8 cellular contexts compared by ENCODE assay signal in genomic region chr11:65661599-65662246, GRCh38. TPM values are rescaled to one million over a fixed set of nuclear protein-coding genes. Genes with fewer than 3 reads are reported as not detected.
A peak's percentile ranks its signal among the peaks of the same experiment; 100 is the strongest.
DNase-seq lines count a peak whose midpoint lies in the region; ATAC-seq, FAIRE-seq and TF ChIP-seq lines count a peak whose summit lies in the region.

No MANE protein-coding gene starts in this region.

- H2BK20ac ChIP-seq in H1 (ENCODE audit: low read length): no peak overlapping the region

- H3K79me2 ChIP-seq in OCI-LY3 (ENCODE audit: low read length): peaks cover 22% of the 10 kb centered on the region
- peaks cover 0 to 15% of the 10 kb centered on the region in 2 experiments; a peak in 1 of 4 replicates for H3K79me2 ChIP-seq in H1 (ENCODE audit: control insufficient read depth in 1 of 2, insufficient read depth in 2 of 2, low read length in 2 of 2)
- peaks cover 10% of the 10 kb centered on the region for H3K79me2 ChIP-seq in neural cell (replicated peaks; ENCODE audit: insufficient read depth, low read length)

- peaks cover 33% of the 10 kb centered on the region for H3K4me1 ChIP-seq in BLaER1
- peaks cover 11% of the 10 kb centered on the region for H3K4me1 ChIP-seq in OCI-LY3 (ENCODE audit: low read length)
- peaks cover 0 to 5% (median 2%) of the 10 kb centered on the region in 4 experiments; a peak in 4 of 7 replicates for H3K4me1 ChIP-seq in H1 (replicated peaks in 1 of 4; ENCODE audit: control insufficient read depth in 3 of 4, insufficient read depth in 4 of 4, low read length in 3 of 4)

- DNase-seq in H1 (ENCODE audit: low read depth in 1 of 2, low spot score in 2 of 2) (no peak), globus pallidus (ENCODE audit: low spot score) (no peak)

- H3K14ac ChIP-seq in H1 (ENCODE audit: insufficient read length): no peak overlapping the region

- H3K27ac ChIP-seq in BLaER1: peak overlapping the region; percentile 93
- H3K27ac ChIP-seq in OCI-LY3 (ENCODE audit: low read length): peak overlapping the region; percentile 89
- H3K27ac ChIP-seq in H1 (ENCODE audit: low read depth, low read length): no peak overlapping the region
- no peak overlapping the region for H3K27ac ChIP-seq in neural cell (ENCODE audit: low read length)

- peaks cover 4% of the 10 kb centered on the region for H3F3A ChIP-seq in neural cell (ENCODE audit: insufficient read depth, low read length, poor library complexity, severe bottlenecking)

- no peak for TF ChIP-seq RAD21 in H1 (IDR thresholded peaks at IDR 0.05 in 1 of 2, conservative IDR thresholded peaks at IDR 0.05 in 1 of 2; ENCODE audit: low read depth in 2 of 2, low read length in 2 of 2)
- TF ChIP-seq RAD21 in neural cell (conservative IDR thresholded peaks at IDR 0.05): no peak

- H3K9me3 ChIP-seq in BLaER1 (no peaks in the 10 kb centered on the region), OCI-LY3 (ENCODE audit: insufficient read depth, low read length) (no peaks in the 10 kb centered on the region), H1 (ENCODE audit: insufficient read depth in 2 of 2, low read depth in 1 of 2, low read length in 1 of 2) (no peaks in the 10 kb centered on the region), neural cell (ENCODE audit: low read length) (no peaks in the 10 kb centered on the region)

- peak overlapping the region; percentile 95 for H3K4me3 ChIP-seq in BLaER1
- H3K4me3 ChIP-seq in OCI-LY3 (ENCODE audit: low read length): peak overlapping the region; percentile 97
- H3K4me3 ChIP-seq in H1 (ENCODE audit: extremely low read depth in 1 of 4, insufficient read depth in 2 of 4, low read depth in 3 of 4, low read length in 4 of 4): peak overlapping the region; percentile 63 to 85 (median 81)
- H3K4me3 ChIP-seq in neural cell (ENCODE audit: low read length): peak overlapping the region; percentile 96

- H3K4me2 ChIP-seq in BLaER1 (peak overlapping the region; percentile 96), OCI-LY3 (ENCODE audit: low read length) (peak overlapping the region; percentile 95), H1 (ENCODE audit: insufficient read depth in 1 of 2, low read depth in 2 of 2, low read length in 2 of 2) (peak overlapping the region; percentile 68 to 88), neural cell (ENCODE audit: low read length) (peak overlapping the region; percentile 91)

- no peaks in the 10 kb centered on the region for H3K9me2 ChIP-seq in neural cell (ENCODE audit: insufficient read depth, low read length)

- ATAC-seq in HG02623 (IDR thresholded peaks at IDR 0.05; ENCODE audit: unreplicated experiment) (no peak), HG03175 (IDR thresholded peaks at IDR 0.05; ENCODE audit: unreplicated experiment) (no peak), GM18519 (IDR thresholded peaks at IDR 0.05; ENCODE audit: low FRiP score, unreplicated experiment) (no peak)

- peaks cover 11% of the 10 kb centered on the region; the same call in 1 of the 2 replicates for H3K23me2 ChIP-seq in H1 (ENCODE audit: low read depth, low read length)

- TF ChIP-seq CTCF in OCI-LY3 (IDR thresholded peaks at IDR 0.05; ENCODE audit: low read depth, low read length) (no peak), H1 (IDR thresholded peaks at IDR 0.05; ENCODE audit: control extremely low read depth in 1 of 3, insufficient read depth in 1 of 3, low read depth in 1 of 3, low read length in 3 of 3) (no peak), neural cell (IDR thresholded peaks at IDR 0.05; ENCODE audit: poor library complexity, severe bottlenecking) (no peak)

- peaks cover 50% of the 10 kb centered on the region for H3K36me3 ChIP-seq in BLaER1
- peaks cover 43% of the 10 kb centered on the region for H3K36me3 ChIP-seq in OCI-LY3 (replicated peaks; ENCODE audit: low read depth, low read length)
- H3K36me3 ChIP-seq in H1 (ENCODE audit: control insufficient read depth in 2 of 4, insufficient read depth in 4 of 4, low read length in 3 of 4): peaks cover 24 to 37% (median 31%) of the 10 kb centered on the region in 4 experiments
- H3K36me3 ChIP-seq in neural cell (ENCODE audit: insufficient read depth, low read length): peaks cover 4% of the 10 kb centered on the region

- H3K4ac ChIP-seq in H1 (replicated peaks; ENCODE audit: insufficient read length, low read depth, low read length): no peak overlapping the region

- H2BK120ac ChIP-seq in H1 (replicated peaks; ENCODE audit: low read depth, low read length): no peak overlapping the region

- no peak overlapping the region for H2AFZ ChIP-seq in OCI-LY3 (ENCODE audit: low read depth, low read length)
- H2AFZ ChIP-seq in H1 (ENCODE audit: low read length): no peak overlapping the region
- no peak overlapping the region for H2AFZ ChIP-seq in neural cell (ENCODE audit: low read depth, low read length)

- 0 out of 2 replicates have a peak overlapping the region, but pooled peaks have one; percentile 16 for H2BK5ac ChIP-seq in H1 (ENCODE audit: low read depth, low read length)

- TF ChIP-seq EP300 in H1 (IDR thresholded peaks at IDR 0.05; ENCODE audit: borderline replicate concordance in 1 of 2, low read depth in 2 of 2, low read length in 2 of 2): no peak
- TF ChIP-seq EP300 in neural cell (conservative IDR thresholded peaks at IDR 0.05; ENCODE audit: poor library complexity, severe bottlenecking): no peak

- no peak overlapping the region; the same call in 1 of the 2 replicates for H4K8ac ChIP-seq in H1 (ENCODE audit: extremely low read depth, insufficient read depth, low read length)

- no peak overlapping the region for H4K5ac ChIP-seq in H1 (ENCODE audit: insufficient read length, low read depth, low read length)

- peaks cover 3% of the 10 kb centered on the region; the same call in 1 of the 2 replicates for H3K79me1 ChIP-seq in H1 (ENCODE audit: low read depth, low read length)

- no peak overlapping the region for H2BK15ac ChIP-seq in H1 (ENCODE audit: low read length)

- H4K20me1 ChIP-seq in BLaER1 (peaks cover 53% of the 10 kb centered on the region), OCI-LY3 (ENCODE audit: insufficient read depth, low read length) (peaks cover 4% of the 10 kb centered on the region; the same call in 1 of the 2 replicates), H1 (replicated peaks in 1 of 2; ENCODE audit: control insufficient read depth in 1 of 2, insufficient read depth in 2 of 2, low read length in 2 of 2) (peaks cover 0 to 6% of the 10 kb centered on the region in 2 experiments), neural cell (ENCODE audit: insufficient read depth) (no peaks in the 10 kb centered on the region)

- no peak for FAIRE-seq in H1 (lab: Jason Lieb, UNC)

- TF ChIP-seq POLR2A in H1 (IDR thresholded peaks at IDR 0.05; ENCODE audit: control extremely low read depth in 1 of 2, low read depth in 2 of 2, low read length in 2 of 2): no peak

- H3K27me3 ChIP-seq in BLaER1: no peaks in the 10 kb centered on the region
- H3K27me3 ChIP-seq in OCI-LY3 (ENCODE audit: low read depth, low read length): no peaks in the 10 kb centered on the region
- no peaks in the 10 kb centered on the region for H3K27me3 ChIP-seq in H1 (replicated peaks in 1 of 4; ENCODE audit: control insufficient read depth in 3 of 4, extremely low read depth in 1 of 4, insufficient read depth in 3 of 4, low read length in 3 of 4)
- H3K27me3 ChIP-seq in neural cell (ENCODE audit: insufficient read depth, low read depth, low read length): no peaks in the 10 kb centered on the region

- H3K9ac ChIP-seq in BLaER1 (peak overlapping the region; percentile 90), OCI-LY3 (ENCODE audit: low read length) (peak overlapping the region; percentile 95), H1 (replicated peaks in 1 of 4; ENCODE audit: extremely low read depth in 1 of 4, low read depth in 3 of 4, low read length in 3 of 4) (peak overlapping the region in 2 of 4 experiments; percentile 58 to 72; a peak in 3 of 7 replicates), neural cell (ENCODE audit: low read length) (peak overlapping the region; percentile 98)

- POLR2A ChIA-PET in H1 (lab: Charles Lee; ENCODE audit: partially characterized antibody): interaction anchor here (1.1 to 8.9 kb wide), 7 partner anchors 8 to 197 kb away, joined by 3 to 58 read pairs (median 5); partner anchors contain the start of genes CFL1 and KAT5

- H2AK5ac ChIP-seq in H1 (ENCODE audit: low read depth, low read length): no peak overlapping the region

- no peak overlapping the region for H3K56ac ChIP-seq in H1 (replicated peaks; ENCODE audit: insufficient read length, low read depth, low read length)

- WGBS in H1 (ENCODE audit: extremely low coverage in 1 of 2, insufficient coverage in 1 of 2, insufficient read length in 1 of 2, insufficient replicate concordance in 2 of 2, low coverage in 1 of 2, low lambda C conversion rate in 2 of 2, missing lambda C conversion rate in 1 of 2), 2 experiments: 81% methylated on average over 21 of the region's 25 CpGs; no CpG with 5 or more reads in 1 of the 2 experiments

- peak overlapping the region; percentile 4 for H4K91ac ChIP-seq in H1 (replicated peaks; ENCODE audit: insufficient read length, low read length)

- no peak overlapping the region for H3K23ac ChIP-seq in H1 (ENCODE audit: insufficient read length)

- CTCF ChIA-PET in H1 (lab: Charles Lee; ENCODE audit: partially characterized antibody): interaction anchor here (1.0 to 2.7 kb wide), 5 partner anchors 8 to 348 kb away, joined by 3 to 10 read pairs (median 5); partner anchors contain the start of gene SIPA1

- H3K18ac ChIP-seq in H1 (ENCODE audit: extremely low read depth, low read length): no peak overlapping the region

- no peak overlapping the region for H2BK12ac ChIP-seq in H1 (ENCODE audit: low read depth, low read length)

RNA-seq across cellular contexts. Expression of gene RELA, which starts 1.0 kb away (rescaled TPM):
- 25.5 and 27.5 TPM in 2 replicates for total RNA-seq in H1 (2021; fragmentation: NEBNext Ultra II Directional; extraction: Animal tissue kit (Norgen Biotek cat#: 25700))
- polyA plus RNA-seq in H1 (2011; rRNA removed) (21.9 and 28.8 TPM in 2 replicates), neural cell (19.3 and 19.5 TPM in 2 replicates)
- 13.3 TPM for polyA plus RNA-seq in H1 (2011; cell fraction: cytosol; rRNA removed)
- polyA plus RNA-seq in H1 (2011; cell fraction: nucleus; rRNA removed): 67.2 TPM
- 22.2 to 30.9 TPM (median 25.1 TPM) in 4 replicates for polyA plus RNA-seq in H1 (2012, experiment 1 of 2)
- polyA plus RNA-seq in H1 (2012, experiment 2 of 2): 24.7 TPM
- 23.9 TPM for polyA plus RNA-seq in H1 (2013, experiment 1 of 2)
- 22.6 TPM for polyA plus RNA-seq in H1 (2013, experiment 2 of 2)
- polyA minus RNA-seq in H1 (2011; rRNA and poly(A)+ RNA removed): 20.0 and 30.6 TPM in 2 replicates
- 13.8 TPM for polyA minus RNA-seq in H1 (2011; cell fraction: cytosol; rRNA and poly(A)+ RNA removed)
- 29.0 TPM for polyA minus RNA-seq in H1 (2011; cell fraction: nucleus; rRNA and poly(A)+ RNA removed)
- polyA minus RNA-seq in neural cell: 22.4 and 24.0 TPM in 2 replicates

RNA-seq across cellular contexts. Expression of gene SIPA1, which starts 23.8 kb away (rescaled TPM):
- 67.5 and 72.2 TPM in 2 replicates for total RNA-seq in H1 (2021; fragmentation: NEBNext Ultra II Directional; extraction: Animal tissue kit (Norgen Biotek cat#: 25700))
- 35.3 and 59.2 TPM in 2 replicates for polyA plus RNA-seq in H1 (2011; rRNA removed)
- 35.5 TPM for polyA plus RNA-seq in H1 (2011; cell fraction: cytosol; rRNA removed)
- 111 TPM for polyA plus RNA-seq in H1 (2011; cell fraction: nucleus; rRNA removed)
- 26.3 to 53.9 TPM (median 48.6 TPM) in 4 replicates for polyA plus RNA-seq in H1 (2012, experiment 1 of 2)
- 37.6 TPM for polyA plus RNA-seq in H1 (2012, experiment 2 of 2)
- polyA plus RNA-seq in H1 (2013, experiment 1 of 2): 74.5 TPM
- 69.1 TPM for polyA plus RNA-seq in H1 (2013, experiment 2 of 2)
- 17.6 and 30.3 TPM in 2 replicates for polyA minus RNA-seq in H1 (2011; rRNA and poly(A)+ RNA removed)
- 39.3 TPM for polyA minus RNA-seq in H1 (2011; cell fraction: cytosol; rRNA and poly(A)+ RNA removed)
- 48.9 TPM for polyA minus RNA-seq in H1 (2011; cell fraction: nucleus; rRNA and poly(A)+ RNA removed)
- polyA plus RNA-seq in neural cell: 0.16 and 6.5 TPM in 2 replicates
- 0.97 and 1.6 TPM in 2 replicates for polyA minus RNA-seq in neural cell

RNA-seq across cellular contexts. Expression of gene PCNX3, which starts 46.1 kb away (rescaled TPM):
- 38.8 and 39.4 TPM in 2 replicates for total RNA-seq in H1 (2021; fragmentation: NEBNext Ultra II Directional; extraction: Animal tissue kit (Norgen Biotek cat#: 25700))
- 27.2 and 45.1 TPM in 2 replicates for polyA plus RNA-seq in H1 (2011; rRNA removed)
- polyA plus RNA-seq in H1 (2011; cell fraction: cytosol; rRNA removed): 17.7 TPM
- 108 TPM for polyA plus RNA-seq in H1 (2011; cell fraction: nucleus; rRNA removed)
- 19.0 to 39.6 TPM (median 33.1 TPM) in 4 replicates for polyA plus RNA-seq in H1 (2012, experiment 1 of 2)
- polyA plus RNA-seq in H1 (2012, experiment 2 of 2): 28.8 TPM
- 26.5 TPM for polyA plus RNA-seq in H1 (2013, experiment 1 of 2)
- polyA plus RNA-seq in H1 (2013, experiment 2 of 2): 26.0 TPM
- 26.2 and 30.5 TPM in 2 replicates for polyA minus RNA-seq in H1 (2011; rRNA and poly(A)+ RNA removed)
- 34.0 TPM for polyA minus RNA-seq in H1 (2011; cell fraction: cytosol; rRNA and poly(A)+ RNA removed)
- polyA minus RNA-seq in H1 (2011; cell fraction: nucleus; rRNA and poly(A)+ RNA removed): 46.0 TPM
- polyA plus RNA-seq in neural cell: 7.8 and 8.1 TPM in 2 replicates
- 16.1 and 22.2 TPM in 2 replicates for polyA minus RNA-seq in neural cell

RNA-seq across cellular contexts. Expression of gene MAP3K11, which starts 47.7 kb away (rescaled TPM):
- 44.6 and 48.4 TPM in 2 replicates for total RNA-seq in H1 (2021; fragmentation: NEBNext Ultra II Directional; extraction: Animal tissue kit (Norgen Biotek cat#: 25700))
- polyA plus RNA-seq in H1 (2011; rRNA removed) (30.3 and 45.8 TPM in 2 replicates), neural cell (3.9 and 6.6 TPM in 2 replicates)
- 27.4 TPM for polyA plus RNA-seq in H1 (2011; cell fraction: cytosol; rRNA removed)
- polyA plus RNA-seq in H1 (2011; cell fraction: nucleus; rRNA removed): 44.3 TPM
- 33.6 to 39.5 TPM (median 37.5 TPM) in 4 replicates for polyA plus RNA-seq in H1 (2012, experiment 1 of 2)
- polyA plus RNA-seq in H1 (2012, experiment 2 of 2): 31.2 TPM
- 28.0 TPM for polyA plus RNA-seq in H1 (2013, experiment 1 of 2)
- polyA plus RNA-seq in H1 (2013, experiment 2 of 2): 25.0 TPM
- polyA minus RNA-seq in H1 (2011; rRNA and poly(A)+ RNA removed): 17.7 and 26.1 TPM in 2 replicates
- 28.2 TPM for polyA minus RNA-seq in H1 (2011; cell fraction: cytosol; rRNA and poly(A)+ RNA removed)
- polyA minus RNA-seq in H1 (2011; cell fraction: nucleus; rRNA and poly(A)+ RNA removed): 39.8 TPM
- 12.0 and 13.4 TPM in 2 replicates for polyA minus RNA-seq in neural cell

RNA-seq across cellular contexts. Expression of gene KAT5, which starts 50.3 kb away (rescaled TPM):
- total RNA-seq in H1 (2021; fragmentation: NEBNext Ultra II Directional; extraction: Animal tissue kit (Norgen Biotek cat#: 25700)): 36.4 and 37.4 TPM in 2 replicates
- polyA plus RNA-seq in H1 (2011; rRNA removed): 26.7 and 35.0 TPM in 2 replicates
- polyA plus RNA-seq in H1 (2011; cell fraction: cytosol; rRNA removed): 39.6 TPM
- polyA plus RNA-seq in H1 (2011; cell fraction: nucleus; rRNA removed): 67.1 TPM
- 19.6 to 41.0 TPM (median 38.0 TPM) in 4 replicates for polyA plus RNA-seq in H1 (2012, experiment 1 of 2)
- polyA plus RNA-seq in H1 (2012, experiment 2 of 2): 26.3 TPM
- 19.6 TPM for polyA plus RNA-seq in H1 (2013, experiment 1 of 2)
- polyA plus RNA-seq in H1 (2013, experiment 2 of 2): 18.0 TPM
- 59.7 and 65.6 TPM in 2 replicates for polyA minus RNA-seq in H1 (2011; rRNA and poly(A)+ RNA removed)
- 28.3 TPM for polyA minus RNA-seq in H1 (2011; cell fraction: cytosol; rRNA and poly(A)+ RNA removed)
- 48.7 TPM for polyA minus RNA-seq in H1 (2011; cell fraction: nucleus; rRNA and poly(A)+ RNA removed)
- polyA plus RNA-seq in neural cell: 102 and 109 TPM in 2 replicates
- 59.0 and 62.1 TPM in 2 replicates for polyA minus RNA-seq in neural cell

Comparison
In these comparisons a context has a peak if more than half of its experiments do, and no peak if none do; other contexts are left out.
1. H3K27ac ChIP-seq: peak in BLaER1 (single experiment) and OCI-LY3 (single experiment); none in H1 (single experiment) and neural cell (single experiment).
2. Peak in every context shown above with its lines, with median percentiles within 50 percentile points of each other: H3K4me2 ChIP-seq and H3K4me3 ChIP-seq.